Comparison of ENCODE assay signal across 8 cellular contexts in the genomic region with DNA sequence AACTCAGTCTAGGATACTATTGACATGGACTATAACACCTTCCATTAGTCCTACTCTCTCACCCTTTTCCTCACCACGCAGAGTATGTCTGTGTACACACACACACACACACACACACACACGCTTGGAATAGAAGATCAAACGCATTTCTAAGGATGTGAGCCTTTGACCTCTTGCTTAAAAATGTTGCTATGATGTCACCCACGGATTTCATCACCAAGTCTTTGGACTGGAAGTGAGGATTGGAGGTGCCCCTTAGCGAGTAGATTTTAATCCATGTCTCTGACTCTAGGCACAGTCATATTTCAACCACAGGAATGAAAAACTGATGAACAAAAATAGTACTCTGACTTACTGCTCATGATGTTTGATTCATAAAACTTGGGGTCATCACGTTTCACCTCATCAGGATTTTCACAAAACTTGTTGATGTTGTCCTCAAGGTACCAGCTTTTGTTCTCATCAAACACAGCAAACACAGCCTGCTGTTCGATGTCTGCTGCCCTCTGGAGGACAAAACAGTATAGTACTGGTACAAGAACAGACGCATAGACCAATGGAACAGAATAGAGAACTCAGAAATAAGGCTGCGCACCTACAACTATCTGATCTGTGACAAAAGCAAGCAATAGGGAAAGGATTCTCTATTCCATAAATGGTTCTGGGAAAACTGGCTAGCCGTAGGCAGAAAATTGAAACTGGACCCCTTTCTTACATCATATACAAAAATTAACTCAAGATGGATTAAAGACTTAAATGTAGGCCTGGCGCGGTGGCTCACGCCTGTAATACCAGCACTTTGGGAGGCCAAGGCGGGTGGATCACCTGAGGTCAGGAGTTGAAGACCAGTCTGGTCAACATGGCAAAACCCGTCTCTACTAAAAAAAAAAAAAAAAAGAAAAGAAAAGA. TPM values are rescaled to one million over a fixed set of nuclear protein-coding genes. Genes with fewer than 3 reads are reported as not detected.
DNase-seq lines count a peak whose midpoint lies in the region; ATAC-seq, FAIRE-seq and TF ChIP-seq lines count a peak whose summit lies in the region.

No MANE protein-coding gene starts in this region.

- peaks cover 0 to 5% (median 0%) of the 10 kb centered on the region in 3 donors for H3K4me1 Mint-ChIP-seq in T-cell

- no peak overlapping the region for H3K4me3 Mint-ChIP-seq in T-cell

- no peaks in the 10 kb centered on the region for H3K9me3 ChIP-seq in breast epithelium

- H3K4me1 ChIP-seq in breast epithelium, result no peaks in the 10 kb centered on the region

- no peak overlapping the region for H3K27ac ChIP-seq in breast epithelium

- H3K27me3 ChIP-seq in H7 (ENCODE audit: control insufficient read depth, insufficient read depth, low read length) (no peaks in the 10 kb centered on the region; the same call in 1 of the 2 replicates), breast epithelium (no peaks in the 10 kb centered on the region)

- H3K27ac Mint-ChIP-seq in T-cell, result peak overlapping the region in 1 of 2 donors; percentile 8

- POLR2A ChIA-PET in T-cell (lab: Charles Lee), result interaction anchor here (0.6 to 0.8 kb wide), 2 partner anchors 1198 to 1200 kb away, joined by 4 to 7 read pairs; no protein-coding TSS in a partner anchor

- TF ChIP-seq CTCF in breast epithelium (IDR thresholded peaks at IDR 0.05), result peak; percentile 65 to 85 (median 84)

- H3K4me3 ChIP-seq in H7 (ENCODE audit: insufficient read depth, low read depth, low read length), result no peak overlapping the region
- H3K4me3 ChIP-seq in breast epithelium, result no peak overlapping the region

- no peaks in the 10 kb centered on the region for H3K27me3 Mint-ChIP-seq in T-cell

- intact Hi-C loops in breast epithelium (cut with DNase I; ENCODE audit: low total_unique reads), result no loop called here

- CTCF ChIA-PET in T-cell (lab: Charles Lee), result interaction anchor here (0.6 to 2.3 kb wide), 13 partner anchors 10 to 1204 kb away, joined by 3 to 16 read pairs (median 3); no protein-coding TSS in a partner anchor

- peak; percentile 38 for DNase-seq in DMS79 (lab: John Stamatoyannopoulos, UW)
- DNase-seq in H7, result peak; percentile 13
- peak; percentile 75 for DNase-seq in NCI-H1105 (lab: John Stamatoyannopoulos, UW)
- peak in 31 of 34 experiments; percentile 13 to 65 (median 39) for DNase-seq in T-cell
- DNase-seq in breast epithelium (ENCODE audit: low spot score in 2 of 2), result peak in 1 of 2 donors; percentile 48
- peak; percentile 30 to 38 for DNase-seq in stimulated activated CD4-positive, alpha-beta T cell treated with anti-CD3 and anti-CD28 coated beads, Interleukin-2, amount 100 ng/mL, for 24 hours

- TF ChIP-seq POLR2A in breast epithelium (IDR thresholded peaks at IDR 0.05), result no peak

- no peaks in the 10 kb centered on the region for H3K9me3 Mint-ChIP-seq in T-cell

- H3K36me3 Mint-ChIP-seq in T-cell, result no peaks in the 10 kb centered on the region

- FAIRE-seq in islet of Langerhans (lab: Jason Lieb, UNC), result peak; percentile 75

- peak in 3 of 4 experiments; percentile 83 to 85 (median 83) for ATAC-seq in T-cell (replicated peaks in 1 of 4)
- no peak for ATAC-seq in GM18873 (IDR thresholded peaks at IDR 0.05; ENCODE audit: low FRiP score, unreplicated experiment)

- H3K36me3 ChIP-seq in H7 (replicated peaks; ENCODE audit: control insufficient read depth, insufficient read depth, low read length) (no peaks in the 10 kb centered on the region), breast epithelium (no peaks in the 10 kb centered on the region)

RNA-seq across cellular contexts. Expression of gene F5, which starts 39.9 kb away (rescaled TPM):
- total RNA-seq in H7 (2014; rRNA removed; shearing (Covaris generic)), result not detected in 2 replicates
- total RNA-seq in T-cell (1 to 10 TPM; 4.2 to 9.7 (median 8.5) TPM), breast epithelium (1 to 10 TPM in 2 of 3 donors, under 1 TPM in 1; 0.44 to 7.4 (median 1.3) TPM)
